23 cellular contexts compared by ENCODE assay signal in genomic region chr16:14539631-14540030, GRCh38.
"Had no signal": no experiment of that assay in that cellular context is flagged by ENCODE, and none has a peak within 500 bp of the region (broad histone marks: within the 10 kb centered on the region; RNA-seq: fewer than 3 reads in every experiment).

No MANE protein-coding gene starts in this region.

- H3K4me3 ChIP-seq: adrenal gland, body of pancreas, cardiac muscle cell, left ventricle myocardium inferior, spleen, upper lobe of left lung had no signal

- ATAC-seq: activated CD8-positive, alpha-beta T cell treated with anti-CD3 and anti-CD28 coated beads, Interleukin-2, amount 10 ng/mL, durations not matched to agents 7 days and 5 days; body of pancreas; naive thymus-derived CD8-positive, alpha-beta T cell; T-cell had no signal

- H3K27me3 Mint-ChIP-seq: activated naive CD4-positive, alpha-beta T cell treated with anti-CD3 and anti-CD28 coated beads, Interleukin-2, amount 50 U/mL, for 24 hours; dendritic cell treated with granulocyte-macrophage colony-stimulating factor and Interleukin-4, amounts not matched to agents 40 ng/mL and 50 ng/mL, for 4 days; naive thymus-derived CD8-positive, alpha-beta T cell; progenitor cell of endocrine pancreas; T-cell had no signal

- DNase-seq: activated CD4-positive, alpha-beta T cell treated with anti-CD3 and anti-CD28 coated beads for 1 hour; activated CD4-positive, alpha-beta T cell treated with anti-CD3 and anti-CD28 coated beads, Interleukin-2, amount 50 U/mL, for 1 hour; activated CD8-positive, alpha-beta T cell treated with anti-CD3 and anti-CD28 coated beads, Interleukin-2, amount 10 ng/mL, durations not matched to agents 7 days and 5 days; activated gamma-delta T cell treated with Interleukin-2 at 50 U/mL for 16 hours; adrenal gland; body of pancreas; effector CD4-positive, alpha-beta T cell; foreskin melanocyte; immature natural killer cell; kidney glomerular epithelial cell; left ventricle myocardium inferior; naive thymus-derived CD8-positive, alpha-beta T cell; spleen; stimulated activated CD4-positive, alpha-beta T cell treated with anti-CD3 and anti-CD28 coated beads, Interleukin-4, amount 100 ng/mL, for 1 hour; stimulated activated naive CD4-positive, alpha-beta T cell treated with Interleukin-2 at 50 U/mL for 16 hours; T-cell; upper lobe of left lung had no signal

- H3K9me3 Mint-ChIP-seq: activated naive CD4-positive, alpha-beta T cell treated with anti-CD3 and anti-CD28 coated beads, Interleukin-2, amount 50 U/mL, for 24 hours had no signal

- H3K27ac Mint-ChIP-seq: activated CD8-positive, alpha-beta T cell treated with anti-CD3 and anti-CD28 coated beads, Interleukin-2, amount 10 ng/mL, durations not matched to agents 7 days and 5 days; activated naive CD4-positive, alpha-beta T cell treated with anti-CD3 and anti-CD28 coated beads, Interleukin-2, amount 50 U/mL, for 24 hours; activated T-helper 1 cell treated with anti-CD3 and anti-CD28 coated beads, Interleukin-12 subunit alpha, Interleukin-12 subunit beta, Interleukin-2, Interleukin-4 antibody, amounts not matched to agents 30 ng/mL and 10 ng/mL and 1 ng/mL, durations not matched to agents 14 hours and 24 hours and 36 hours; dendritic cell treated with granulocyte-macrophage colony-stimulating factor and Interleukin-4, amounts not matched to agents 40 ng/mL and 50 ng/mL, for 4 days; immature natural killer cell; progenitor cell of endocrine pancreas; T-cell; T-helper 2 cell treated with Interferon-gamma antibody and Interleukin-4, amounts not matched to agents 5 μg/mL and 100 μg/mL, for 36 hours had no signal

- H3K4me1 Mint-ChIP-seq: immature natural killer cell had no signal

- H3K4me3 Mint-ChIP-seq: activated CD8-positive, alpha-beta T cell treated with anti-CD3 and anti-CD28 coated beads, Interleukin-2, amount 10 ng/mL, durations not matched to agents 7 days and 5 days; activated naive CD4-positive, alpha-beta T cell treated with anti-CD3 and anti-CD28 coated beads, Interleukin-2, amount 50 U/mL, for 24 hours; activated T-helper 1 cell treated with anti-CD3 and anti-CD28 coated beads, Interleukin-12 subunit alpha, Interleukin-12 subunit beta, Interleukin-2, Interleukin-4 antibody, amounts not matched to agents 30 ng/mL and 10 ng/mL and 1 ng/mL, durations not matched to agents 14 hours and 24 hours and 36 hours; dendritic cell treated with granulocyte-macrophage colony-stimulating factor and Interleukin-4, amounts not matched to agents 40 ng/mL and 50 ng/mL, for 4 days; immature natural killer cell; naive thymus-derived CD8-positive, alpha-beta T cell; T-cell; T-helper 2 cell treated with Interferon-gamma antibody and Interleukin-4, amounts not matched to agents 5 μg/mL and 100 μg/mL, for 36 hours had no signal
